ENCODE assay signal across 19 cellular contexts in genomic region chr4:140061883-140062282, GRCh38.
DNase-seq lines count a peak whose midpoint lies in the region; ATAC-seq and TF ChIP-seq lines count a peak whose summit lies in the region.
"Had no signal": no experiment of that assay in that cellular context is flagged by ENCODE, and none has a peak within 500 bp of the region (broad histone marks: within the 10 kb centered on the region; RNA-seq: fewer than 3 reads in every experiment).

No MANE protein-coding gene starts in this region.

- no peak overlapping the region for H3K4me3 Mint-ChIP-seq in activated CD8-positive, alpha-beta T cell treated with anti-CD3 and anti-CD28 coated beads for 36 hours
- no peak overlapping the region for H3K4me3 Mint-ChIP-seq in activated CD8-positive, alpha-beta T cell treated with anti-CD3 and anti-CD28 coated beads, Interleukin-2, amount 10 ng/mL, durations not matched to agents 7 days and 5 days
- no peak overlapping the region for H3K4me3 Mint-ChIP-seq in stimulated activated naive B cell treated with anti-CD40 and anti-IgM and Interleukin-4, amounts not matched to agents 10 μg/mL and 1 μg/mL and 100 μg/mL, for 72 hours
- H3K4me3 Mint-ChIP-seq: activated CD4-positive, alpha-beta T cell treated with anti-CD3 and anti-CD28 coated beads, Interleukin-2, amount 10 ng/mL, durations not matched to agents 24 days and 14 days; brain had no signal

- no peaks in the 10 kb centered on the region for H3K36me3 Mint-ChIP-seq in activated CD8-positive, alpha-beta T cell treated with anti-CD3 and anti-CD28 coated beads for 36 hours (ENCODE audit: low read depth)
- H3K36me3 Mint-ChIP-seq in activated CD8-positive, alpha-beta T cell treated with anti-CD3 and anti-CD28 coated beads, Interleukin-2, amount 10 ng/mL, durations not matched to agents 7 days and 5 days (ENCODE audit: low read depth) = peaks cover 2% of the 10 kb centered on the region
- H3K36me3 Mint-ChIP-seq in stimulated activated naive B cell treated with anti-CD40 and anti-IgM and Interleukin-4, amounts not matched to agents 10 μg/mL and 1 μg/mL and 100 μg/mL, for 72 hours = no peaks in the 10 kb centered on the region
- H3K36me3 Mint-ChIP-seq: brain had no signal

- H3K4me1 Mint-ChIP-seq in activated CD8-positive, alpha-beta T cell treated with anti-CD3 and anti-CD28 coated beads for 36 hours (ENCODE audit: low read depth) = peaks cover 21% of the 10 kb centered on the region
- peaks cover 10% of the 10 kb centered on the region for H3K4me1 Mint-ChIP-seq in activated CD8-positive, alpha-beta T cell treated with anti-CD3 and anti-CD28 coated beads, Interleukin-2, amount 10 ng/mL, durations not matched to agents 7 days and 5 days (ENCODE audit: low read depth)
- H3K4me1 Mint-ChIP-seq in stimulated activated naive B cell treated with anti-CD40 and anti-IgM and Interleukin-4, amounts not matched to agents 10 μg/mL and 1 μg/mL and 100 μg/mL, for 72 hours = peaks cover 5 to 21% of the 10 kb centered on the region in 2 donors

- H3K27me3 Mint-ChIP-seq in activated CD8-positive, alpha-beta T cell treated with anti-CD3 and anti-CD28 coated beads for 36 hours = peaks cover 11% of the 10 kb centered on the region
- peaks cover 12% of the 10 kb centered on the region for H3K27me3 Mint-ChIP-seq in activated CD8-positive, alpha-beta T cell treated with anti-CD3 and anti-CD28 coated beads, Interleukin-2, amount 10 ng/mL, durations not matched to agents 7 days and 5 days (ENCODE audit: low read depth)
- H3K27me3 Mint-ChIP-seq in stimulated activated naive B cell treated with anti-CD40 and anti-IgM and Interleukin-4, amounts not matched to agents 10 μg/mL and 1 μg/mL and 100 μg/mL, for 72 hours = peaks cover 0 to 5% of the 10 kb centered on the region in 2 donors

- TF ChIP-seq CTCF in activated CD8-positive, alpha-beta T cell treated with anti-CD3 and anti-CD28 coated beads for 36 hours (IDR thresholded peaks at IDR 0.05) = no peak
- TF ChIP-seq CTCF in VCaP (conservative IDR thresholded peaks at IDR 0.05) (no peak), lower lobe of right lung (IDR thresholded peaks at IDR 0.05) (no peak)

- H3K27me3 ChIP-seq in lower lobe of right lung (ENCODE audit: low read depth) = no peaks in the 10 kb centered on the region
- H3K27me3 ChIP-seq: colonic mucosa, suprapubic skin had no signal

- intact Hi-C loops in activated CD8-positive, alpha-beta T cell treated with anti-CD3 and anti-CD28 coated beads for 36 hours (cut with micrococcal nuclease) = no loop called here
- intact Hi-C loops in lower lobe of right lung (cut with DNase I) = no loop called here

- peak; percentile 87 for ATAC-seq in activated CD8-positive, alpha-beta T cell treated with anti-CD3 and anti-CD28 coated beads for 36 hours
- no peak for ATAC-seq in activated CD8-positive, alpha-beta T cell treated with anti-CD3 and anti-CD28 coated beads, Interleukin-2, amount 10 ng/mL, durations not matched to agents 7 days and 5 days
- no peak for ATAC-seq in lower lobe of right lung
- ATAC-seq in stimulated activated naive B cell treated with anti-CD40 and anti-IgM and Interleukin-4, amounts not matched to agents 10 μg/mL and 1 μg/mL and 100 μg/mL, for 72 hours (replicated peaks) = peak; percentile 72 to 80
- ATAC-seq in GM21367 (IDR thresholded peaks at IDR 0.05; ENCODE audit: unreplicated experiment) = no peak
- ATAC-seq in GM21360 (IDR thresholded peaks at IDR 0.05; ENCODE audit: unreplicated experiment) = no peak
- no peak for ATAC-seq in GM19351 (IDR thresholded peaks at IDR 0.05; ENCODE audit: unreplicated experiment)

- POLR2A ChIA-PET in activated CD8-positive, alpha-beta T cell treated with anti-CD3 and anti-CD28 coated beads for 36 hours (lab: Charles Lee) = interaction anchor here (0.9 to 1.6 kb wide), 2 partner anchors 8 to 17 kb away, joined by 3 read pairs; no protein-coding TSS in a partner anchor
- POLR2A ChIA-PET in activated CD8-positive, alpha-beta T cell treated with anti-CD3 and anti-CD28 coated beads, Interleukin-2, amount 10 ng/mL, durations not matched to agents 7 days and 5 days (lab: Charles Lee) = interaction anchor here (1.8 kb wide), 1 partner anchor 8 kb away, joined by 7 read pairs; no protein-coding TSS in a partner anchor

- H3K27ac Mint-ChIP-seq in activated CD8-positive, alpha-beta T cell treated with anti-CD3 and anti-CD28 coated beads for 36 hours = peak overlapping the region; percentile 30
- no peak overlapping the region for H3K27ac Mint-ChIP-seq in activated CD8-positive, alpha-beta T cell treated with anti-CD3 and anti-CD28 coated beads, Interleukin-2, amount 10 ng/mL, durations not matched to agents 7 days and 5 days
- no peak overlapping the region for H3K27ac Mint-ChIP-seq in stimulated activated naive B cell treated with anti-CD40 and anti-IgM and Interleukin-4, amounts not matched to agents 10 μg/mL and 1 μg/mL and 100 μg/mL, for 72 hours
- H3K27ac Mint-ChIP-seq: activated CD4-positive, alpha-beta T cell treated with anti-CD3 and anti-CD28 coated beads, Interleukin-2, amount 10 ng/mL, durations not matched to agents 24 days and 14 days had no signal

- DNase-seq in activated CD8-positive, alpha-beta T cell treated with anti-CD3 and anti-CD28 coated beads for 36 hours = peak; percentile 44
- no peak for DNase-seq in activated CD8-positive, alpha-beta T cell treated with anti-CD3 and anti-CD28 coated beads, Interleukin-2, amount 10 ng/mL, durations not matched to agents 7 days and 5 days
- DNase-seq in lower lobe of right lung = no peak
- no peak for DNase-seq in stimulated activated naive B cell treated with anti-CD40 and anti-IgM and Interleukin-4, amounts not matched to agents 10 μg/mL and 1 μg/mL and 100 μg/mL, for 72 hours
- DNase-seq: activated CD4-positive, alpha-beta T cell treated with anti-CD3 and anti-CD28 coated beads, Interleukin-2, amount 10 ng/mL, durations not matched to agents 24 days and 14 days; activated CD8-positive, alpha-beta memory T cell treated with anti-CD3 and anti-CD28 coated beads, Interleukin-2, amount 50 U/mL, for 4 hours; activated naive CD4-positive, alpha-beta T cell treated with Interleukin-2 at 50 U/mL for 16 hours; colonic mucosa; glutamatergic neuron; left colon; NCI-H1436; NCI-H2171 treated with DMSO at 0.1 percent for 48 hours; nucleus accumbens had no signal

- peaks cover 31% of the 10 kb centered on the region for H3K4me1 ChIP-seq in lower lobe of right lung
- H3K4me1 ChIP-seq: colonic mucosa had no signal

- H3K27ac ChIP-seq in VCaP = peak overlapping the region; percentile 24; the same call in 1 of the 2 replicates
- H3K27ac ChIP-seq in lower lobe of right lung = peak overlapping the region; percentile 25
- H3K27ac ChIP-seq: colonic mucosa, suprapubic skin had no signal

- CTCF ChIA-PET in activated CD8-positive, alpha-beta T cell treated with anti-CD3 and anti-CD28 coated beads for 36 hours (lab: Charles Lee) = no interaction called here
- CTCF ChIA-PET in activated CD8-positive, alpha-beta T cell treated with anti-CD3 and anti-CD28 coated beads, Interleukin-2, amount 10 ng/mL, durations not matched to agents 7 days and 5 days (lab: Charles Lee) = interaction anchor here (0.6 to 0.9 kb wide), 2 partner anchors 9 to 91 kb away, joined by 3 read pairs; no protein-coding TSS in a partner anchor

- no peaks in the 10 kb centered on the region for H3K36me3 ChIP-seq in lower lobe of right lung
- H3K36me3 ChIP-seq: colonic mucosa, suprapubic skin had no signal

- H3K9me3 Mint-ChIP-seq in activated CD8-positive, alpha-beta T cell treated with anti-CD3 and anti-CD28 coated beads for 36 hours = no peaks in the 10 kb centered on the region
- no peaks in the 10 kb centered on the region for H3K9me3 Mint-ChIP-seq in activated CD8-positive, alpha-beta T cell treated with anti-CD3 and anti-CD28 coated beads, Interleukin-2, amount 10 ng/mL, durations not matched to agents 7 days and 5 days (ENCODE audit: insufficient read depth)
- H3K9me3 Mint-ChIP-seq in stimulated activated naive B cell treated with anti-CD40 and anti-IgM and Interleukin-4, amounts not matched to agents 10 μg/mL and 1 μg/mL and 100 μg/mL, for 72 hours = no peaks in the 10 kb centered on the region
- H3K9me3 Mint-ChIP-seq: activated CD4-positive, alpha-beta T cell treated with anti-CD3 and anti-CD28 coated beads, Interleukin-2, amount 10 ng/mL, durations not matched to agents 24 days and 14 days; brain had no signal

- H3K4me3 ChIP-seq in lower lobe of right lung = no peak overlapping the region
- H3K4me3 ChIP-seq: colonic mucosa, suprapubic skin had no signal

- H3K9me3 ChIP-seq in lower lobe of right lung = no peaks in the 10 kb centered on the region
- H3K9me3 ChIP-seq: colonic mucosa, suprapubic skin had no signal

Comparison
In these comparisons a context has a peak if more than half of its experiments do, and no peak if none do; other contexts are left out.
1. ATAC-seq: peak in activated CD8-positive, alpha-beta T cell treated with anti-CD3 and anti-CD28 coated beads for 36 hours (single experiment) and stimulated activated naive B cell treated with anti-CD40 and anti-IgM and Interleukin-4, amounts not matched to agents 10 μg/mL and 1 μg/mL and 100 μg/mL, for 72 hours (2 of 2); none in activated CD8-positive, alpha-beta T cell treated with anti-CD3 and anti-CD28 coated beads, Interleukin-2, amount 10 ng/mL, durations not matched to agents 7 days and 5 days (single experiment), lower lobe of right lung (0 of 2), GM21367 (single experiment), GM21360 (single experiment) and GM19351 (single experiment).